Comparison of ENCODE assay signal across 9 cellular contexts in the genomic region with DNA sequence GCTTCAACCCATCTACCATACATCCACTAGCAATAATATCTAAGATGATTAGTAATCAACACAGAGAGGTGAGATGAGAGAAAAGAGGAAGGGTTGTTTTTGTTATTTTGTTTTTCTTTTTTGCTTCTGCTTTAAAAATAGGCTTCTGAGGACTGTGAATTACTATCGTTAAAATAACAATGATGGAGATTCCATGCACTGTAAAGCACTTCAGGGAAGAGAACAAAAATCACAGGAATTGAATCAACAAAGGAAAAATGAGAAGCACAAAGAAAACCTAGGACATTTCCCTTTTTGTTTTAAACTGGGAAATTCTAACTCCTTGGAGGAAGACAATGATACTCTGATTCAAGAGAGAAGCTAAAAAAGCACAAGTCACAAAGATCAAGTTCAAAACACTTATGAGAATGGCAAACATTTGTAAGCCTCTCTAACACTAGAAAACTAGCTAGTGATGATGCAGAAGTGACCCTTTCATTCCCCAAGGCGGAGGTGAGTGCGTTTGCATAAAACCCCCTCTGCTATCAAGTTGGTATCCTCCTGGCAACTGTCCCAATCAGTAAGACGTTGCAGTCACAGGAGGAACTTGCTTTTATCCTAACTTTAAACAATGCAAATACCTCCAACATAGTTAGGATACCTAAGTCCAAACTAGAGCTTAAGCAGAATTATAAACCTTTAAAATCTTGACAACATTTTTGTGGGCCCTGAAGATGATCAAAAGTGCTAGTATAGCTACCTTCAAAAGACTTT.
DNase-seq lines count a peak whose midpoint lies in the region; ATAC-seq and TF ChIP-seq lines count a peak whose summit lies in the region.
"Had no signal": no experiment of that assay in that cellular context is flagged by ENCODE, and none has a peak within 500 bp of the region (broad histone marks: within the 10 kb centered on the region; RNA-seq: fewer than 3 reads in every experiment).

No MANE protein-coding gene starts in this region.

- in situ Hi-C loops in mammary epithelial cell (cut with MboI; ENCODE audit: low sequenced_read_pairs in 2 of 2) = no loop called here

- H3K9ac ChIP-seq in mammary epithelial cell (ENCODE audit: insufficient read depth, low read length) = no peak overlapping the region
- no peak overlapping the region for H3K9ac ChIP-seq in subcutaneous abdominal adipose tissue (ENCODE audit: low read length in 5 of 5)

- H3K27me3 Mint-ChIP-seq in MCF 10A (ENCODE audit: insufficient read depth, unreplicated experiment) = no peaks in the 10 kb centered on the region
- H3K27me3 Mint-ChIP-seq in WTC11 (ENCODE audit: low read depth) = no peaks in the 10 kb centered on the region

- no peak overlapping the region for H3K4me2 ChIP-seq in mammary epithelial cell (ENCODE audit: insufficient read depth, low read depth, low read length)

- no peaks in the 10 kb centered on the region for H3K79me2 ChIP-seq in mammary epithelial cell (ENCODE audit: insufficient read depth, low read length)

- intact Hi-C loops in MCF 10A (cut with micrococcal nuclease) = no loop called here
- intact Hi-C loops in mammary epithelial cell (cut with micrococcal nuclease) = no loop called here
- intact Hi-C loops in posterior vena cava (cut with DNase I) = loop anchor here in 1 of 2 donors (10.0 kb wide), 1 partner anchor 58 kb away; no protein-coding TSS in a partner anchor
- intact Hi-C loops in sciatic nerve (cut with DNase I) = no loop called here

- dilution Hi-C loops in mammary epithelial cell (cut with HindIII; ENCODE audit: low sequenced_read_pairs) = no loop called here

- POLR2A ChIA-PET in MCF 10A (lab: Yijun Ruan, JAX) = interaction anchor here (0.6 to 1.1 kb wide), 3 partner anchors 14 to 268 kb away, joined by 3 to 5 read pairs (median 4); no protein-coding TSS in a partner anchor
- POLR2A ChIA-PET in WTC11 (lab: Charles Lee) = no interaction called here

- TF ChIP-seq CTCF in MCF 10A (IDR thresholded peaks at IDR 0.05; ENCODE audit: unreplicated experiment) (no peak), mammary epithelial cell (conservative IDR thresholded peaks at IDR 0.05 in 1 of 2, IDR thresholded peaks at IDR 0.05 in 1 of 2; ENCODE audit: extremely low read depth in 1 of 2, insufficient read depth in 1 of 2, low read depth in 1 of 2, low read length in 2 of 2) (no peak), WTC11 (IDR thresholded peaks at IDR 0.05) (no peak)

- H3K4me1 ChIP-seq in mammary epithelial cell (ENCODE audit: insufficient read depth, low read length) = no peaks in the 10 kb centered on the region
- H3K4me1 ChIP-seq in subcutaneous abdominal adipose tissue (ENCODE audit: control insufficient read depth in 5 of 5, insufficient read depth in 5 of 5, low read length in 5 of 5) = peaks cover 0 to 26% (median 23%) of the 10 kb centered on the region in 5 donors

- H3K4me3 ChIP-seq in mammary epithelial cell (replicated peaks in 1 of 3; ENCODE audit: insufficient read depth in 1 of 3, low read depth in 2 of 3, low read length in 3 of 3) (no peak overlapping the region), subcutaneous abdominal adipose tissue (ENCODE audit: low read depth in 1 of 5, low read length in 5 of 5) (peak overlapping the region in 2 of 5 donors; percentile 7 to 33)

- H3K9me3 ChIP-seq in mammary epithelial cell (replicated peaks; ENCODE audit: insufficient read depth, low read length) = no peaks in the 10 kb centered on the region
- H3K9me3 ChIP-seq in subcutaneous abdominal adipose tissue (ENCODE audit: control insufficient read depth in 5 of 5, low read length in 5 of 5) = no peaks in the 10 kb centered on the region

- H3K36me3 Mint-ChIP-seq in MCF 10A (ENCODE audit: insufficient read depth, unreplicated experiment) (peaks cover 35% of the 10 kb centered on the region), WTC11 (no peaks in the 10 kb centered on the region)

- DNase-seq in MCF 10A (ENCODE audit: unreplicated experiment) (peak; percentile 34), mammary epithelial cell (no peak), WTC11 (ENCODE audit: low spot score) (peak; percentile 53), iPS DF 4.7 (ENCODE audit: extremely low read depth, low spot score) (peak; percentile 75), posterior vena cava (ENCODE audit: low spot score) (no peak), sciatic nerve (ENCODE audit: low spot score) (no peak)

- H3K27ac Mint-ChIP-seq in MCF 10A (ENCODE audit: low read depth, unreplicated experiment) = no peak overlapping the region
- peak overlapping the region; percentile 98 for H3K27ac Mint-ChIP-seq in WTC11
- H3K27ac Mint-ChIP-seq: CD14-positive monocyte had no signal

- H3K4me1 Mint-ChIP-seq in MCF 10A (ENCODE audit: insufficient read depth, unreplicated experiment) = peaks cover 4% of the 10 kb centered on the region
- H3K4me1 Mint-ChIP-seq in WTC11 = peaks cover 58% of the 10 kb centered on the region
- H3K4me1 Mint-ChIP-seq: CD14-positive monocyte had no signal

- no peak overlapping the region for H2AFZ ChIP-seq in mammary epithelial cell (ENCODE audit: low read depth, low read length)

- no peak overlapping the region for H3K4me3 Mint-ChIP-seq in MCF 10A (ENCODE audit: unreplicated experiment)
- peak overlapping the region; percentile 59 for H3K4me3 Mint-ChIP-seq in WTC11
- H3K4me3 Mint-ChIP-seq: CD14-positive monocyte had no signal

- WGBS in mammary epithelial cell (ENCODE audit: low coverage, missing lambda C conversion rate) = 68% methylated on average over 4 of the region's 4 CpGs

- no peaks in the 10 kb centered on the region for H3K9me3 Mint-ChIP-seq in MCF 10A (ENCODE audit: unreplicated experiment)
- H3K9me3 Mint-ChIP-seq in WTC11 = no peaks in the 10 kb centered on the region
- H3K9me3 Mint-ChIP-seq: CD14-positive monocyte had no signal

- CTCF ChIA-PET in MCF 10A (lab: Yijun Ruan, JAX) = interaction anchor here (0.6 to 1.7 kb wide), 3 partner anchors 10 to 688 kb away, joined by 3 read pairs; no protein-coding TSS in a partner anchor
- CTCF ChIA-PET in mammary epithelial cell (lab: Charles Lee; ENCODE audit: low non-redundant PET) = no interaction called here
- CTCF ChIA-PET in WTC11 (lab: Charles Lee) = interaction anchor here (0.7 kb wide), 2 partner anchors 58 to 95 kb away, joined by 3 to 4 read pairs; no protein-coding TSS in a partner anchor

- BruUV-seq in MCF 10A (replicated peaks; lab: Mats Ljungman, UMichigan) = no TSS peak
- BruUV-seq in mammary epithelial cell (replicated peaks; lab: Mats Ljungman, UMichigan) = no TSS peak

- H4K20me1 ChIP-seq in mammary epithelial cell (ENCODE audit: insufficient read depth, low read length) = no peaks in the 10 kb centered on the region

- ATAC-seq in WTC11 = peak; percentile 89
- ATAC-seq in HG02840 (IDR thresholded peaks at IDR 0.05; ENCODE audit: low FRiP score, unreplicated experiment) = no peak
- no peak for ATAC-seq in sciatic nerve

- H3K27ac ChIP-seq in mammary epithelial cell (ENCODE audit: insufficient read depth, low read depth, low read length) (no peak overlapping the region), subcutaneous abdominal adipose tissue (ENCODE audit: low read depth, low read length) (peak overlapping the region; percentile 37)

- no peaks in the 10 kb centered on the region for H3K27me3 ChIP-seq in mammary epithelial cell (ENCODE audit: insufficient read depth, low read length)
- no peaks in the 10 kb centered on the region for H3K27me3 ChIP-seq in subcutaneous abdominal adipose tissue (ENCODE audit: control insufficient read depth in 5 of 5, insufficient read depth in 4 of 5, low read length in 5 of 5)

- peaks cover 2% of the 10 kb centered on the region for H3K36me3 ChIP-seq in mammary epithelial cell (ENCODE audit: insufficient read depth, low read length)
- H3K36me3 ChIP-seq in subcutaneous abdominal adipose tissue (ENCODE audit: control insufficient read depth in 5 of 5, insufficient read depth in 5 of 5, low read length in 5 of 5) = peaks cover 10 to 20% (median 14%) of the 10 kb centered on the region in 5 donors

TF ChIP-seq in WTC11, 78 proteins besides CTCF, POLR2A, EP300 and RAD21:
- TF ChIP-seq GRHL2 (CRISPR knock-in tag; IDR thresholded peaks at IDR 0.05; ENCODE audit: insufficient replicate concordance, severe bottlenecking) = no peak
- no peak; the same call in 1 of the 2 replicates for TF ChIP-seq FOXP4 (CRISPR knock-in tag; IDR thresholded peaks at IDR 0.05)
- TF ChIP-seq ZNF121 (CRISPR knock-in tag; IDR thresholded peaks at IDR 0.05) = peak; percentile 96
- TF ChIP-seq, protein P1, sequence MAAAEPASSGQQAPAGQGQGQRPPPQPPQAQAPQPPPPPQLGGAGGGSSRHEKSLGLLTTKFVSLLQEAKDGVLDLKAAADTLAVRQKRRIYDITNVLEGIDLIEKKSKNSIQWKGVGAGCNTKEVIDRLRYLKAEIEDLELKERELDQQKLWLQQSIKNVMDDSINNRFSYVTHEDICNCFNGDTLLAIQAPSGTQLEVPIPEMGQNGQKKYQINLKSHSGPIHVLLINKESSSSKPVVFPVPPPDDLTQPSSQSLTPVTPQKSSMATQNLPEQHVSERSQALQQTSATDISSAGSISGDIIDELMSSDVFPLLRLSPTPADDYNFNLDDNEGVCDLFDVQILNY (CRISPR knock-in tag; IDR thresholded peaks at IDR 0.05) = no peak
- no peak for TF ChIP-seq USF2 (CRISPR knock-in tag; IDR thresholded peaks at IDR 0.05)
TF ChIP-seq in WTC11: peak in this region for 1.

Comparison
In these comparisons a context has a peak if more than half of its experiments do, and no peak if none do; other contexts are left out.
1. DNase-seq: peak in MCF 10A (single experiment), WTC11 (single experiment) and iPS DF 4.7 (single experiment); none in mammary epithelial cell (single experiment), posterior vena cava (single experiment) and sciatic nerve (single experiment).